In the genomic region with DNA sequence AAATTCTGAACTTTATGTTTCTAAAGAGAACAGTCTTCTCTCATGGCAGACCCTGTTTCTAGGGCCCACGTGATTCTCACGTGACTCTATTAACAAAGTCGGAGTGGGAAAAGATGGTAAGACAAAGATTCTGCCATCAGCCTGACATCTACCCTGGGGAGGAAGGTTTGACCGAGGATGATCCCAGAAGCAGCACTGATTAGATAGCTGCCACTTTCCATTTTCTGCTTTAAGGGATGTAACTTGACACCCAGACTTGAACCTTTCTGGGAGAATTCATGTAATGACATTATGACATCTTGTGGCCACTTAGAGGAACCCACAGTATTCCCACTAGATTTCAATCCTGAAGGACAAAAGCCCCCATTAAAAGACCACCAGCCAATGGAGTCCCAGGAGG, we compare ENCODE assay signal across 10 cellular contexts.
DNase-seq lines count a peak whose midpoint lies in the region; ATAC-seq and TF ChIP-seq lines count a peak whose summit lies in the region.
"Had no signal": no experiment of that assay in that cellular context is flagged by ENCODE, and none has a peak within 500 bp of the region (broad histone marks: within the 10 kb centered on the region; RNA-seq: fewer than 3 reads in every experiment).

No MANE protein-coding gene starts in this region.

- H3K4me3 ChIP-seq in cardiac fibroblast (replicated peaks in 1 of 2; ENCODE audit: low read depth in 2 of 2, low read length in 2 of 2) (no peak overlapping the region), neural progenitor cell (no peak overlapping the region)

- H2AFZ ChIP-seq in neural progenitor cell (replicated peaks), result no peak overlapping the region

- peak overlapping the region; percentile 55 for H3K27ac Mint-ChIP-seq in neural progenitor cell

- H3K27me3 ChIP-seq in neural progenitor cell, result no peaks in the 10 kb centered on the region

- no peak overlapping the region for H3K4me2 ChIP-seq in neural progenitor cell

- H3K27me3 Mint-ChIP-seq in neural progenitor cell (ENCODE audit: insufficient read depth, low read depth), result peaks cover 10% of the 10 kb centered on the region

- H3K9me3 Mint-ChIP-seq in neural progenitor cell, result no peaks in the 10 kb centered on the region

- peaks cover 10% of the 10 kb centered on the region for H3K4me1 ChIP-seq in neural progenitor cell

- ATAC-seq in GM18520 (IDR thresholded peaks at IDR 0.05; ENCODE audit: unreplicated experiment), result no peak
- no peak for ATAC-seq in GM19351 (IDR thresholded peaks at IDR 0.05; ENCODE audit: unreplicated experiment)

- no peak overlapping the region for H3K4me3 Mint-ChIP-seq in neural progenitor cell
- H3K4me3 Mint-ChIP-seq: stimulated activated memory B cell treated with anti-CD40 and anti-IgM and Interleukin-4, amounts not matched to agents 10 μg/mL and 1 μg/mL and 100 μg/mL, for 72 hours had no signal

- H4K20me1 ChIP-seq in neural progenitor cell (ENCODE audit: low read depth), result no peaks in the 10 kb centered on the region

- no peaks in the 10 kb centered on the region for H3K79me2 ChIP-seq in neural progenitor cell (ENCODE audit: low read depth)

- no peaks in the 10 kb centered on the region for H3K36me3 Mint-ChIP-seq in neural progenitor cell
- H3K36me3 Mint-ChIP-seq: stimulated activated memory B cell treated with anti-CD40 and anti-IgM and Interleukin-4, amounts not matched to agents 10 μg/mL and 1 μg/mL and 100 μg/mL, for 72 hours had no signal

- no peaks in the 10 kb centered on the region for H3F3A ChIP-seq in neural progenitor cell (ENCODE audit: low read depth)

- H3K9ac ChIP-seq in neural progenitor cell, result no peak overlapping the region

- no peaks in the 10 kb centered on the region for H3K36me3 ChIP-seq in neural progenitor cell

- H3K4me1 Mint-ChIP-seq in neural progenitor cell, result peaks cover 44% of the 10 kb centered on the region

- 0 out of 3 replicates have a peak, but pooled peaks have one; percentile 28 for TF ChIP-seq CTCF in GM12872 (IDR thresholded peaks at IDR 0.05; ENCODE audit: insufficient read depth, low read depth, low read length)
- TF ChIP-seq CTCF in cardiac fibroblast (IDR thresholded peaks at IDR 0.05; ENCODE audit: low read depth, low read length), result peak; percentile 22
- peak; percentile 46 for TF ChIP-seq CTCF in neural progenitor cell (IDR thresholded peaks at IDR 0.05)

- H3K9me3 ChIP-seq in neural progenitor cell (ENCODE audit: low read depth), result no peaks in the 10 kb centered on the region

- H3K27ac ChIP-seq in neural progenitor cell, result no peak overlapping the region

- DNase-seq in Kasumi-1 (lab: John Stamatoyannopoulos, UW) (peak; percentile 32 to 50), cardiac fibroblast (ENCODE audit: low read depth in 2 of 2) (peak; percentile 44 to 53), neural progenitor cell (ENCODE audit: low spot score) (peak; percentile 46), COLO668 (lab: John Stamatoyannopoulos, UW; ENCODE audit: unreplicated experiment) (no peak), activated T-cell treated with anti-CD3 and anti-CD28 coated beads for 4 hours (no peak)
- DNase-seq: nucleus accumbens had no signal

Comparison
In these comparisons a context has a peak if more than half of its experiments do, and no peak if none do; other contexts are left out.
1. DNase-seq: peak in Kasumi-1 (2 of 2), cardiac fibroblast (2 of 2) and neural progenitor cell (single experiment); none in COLO668 (single experiment) and activated T-cell treated with anti-CD3 and anti-CD28 coated beads for 4 hours (single experiment).
2. Peak in every context shown above with its lines, with median percentiles within 50 percentile points of each other: CTCF ChIP-seq.